Comparison of ENCODE assay signal across 8 cellular contexts in the genomic region with DNA sequence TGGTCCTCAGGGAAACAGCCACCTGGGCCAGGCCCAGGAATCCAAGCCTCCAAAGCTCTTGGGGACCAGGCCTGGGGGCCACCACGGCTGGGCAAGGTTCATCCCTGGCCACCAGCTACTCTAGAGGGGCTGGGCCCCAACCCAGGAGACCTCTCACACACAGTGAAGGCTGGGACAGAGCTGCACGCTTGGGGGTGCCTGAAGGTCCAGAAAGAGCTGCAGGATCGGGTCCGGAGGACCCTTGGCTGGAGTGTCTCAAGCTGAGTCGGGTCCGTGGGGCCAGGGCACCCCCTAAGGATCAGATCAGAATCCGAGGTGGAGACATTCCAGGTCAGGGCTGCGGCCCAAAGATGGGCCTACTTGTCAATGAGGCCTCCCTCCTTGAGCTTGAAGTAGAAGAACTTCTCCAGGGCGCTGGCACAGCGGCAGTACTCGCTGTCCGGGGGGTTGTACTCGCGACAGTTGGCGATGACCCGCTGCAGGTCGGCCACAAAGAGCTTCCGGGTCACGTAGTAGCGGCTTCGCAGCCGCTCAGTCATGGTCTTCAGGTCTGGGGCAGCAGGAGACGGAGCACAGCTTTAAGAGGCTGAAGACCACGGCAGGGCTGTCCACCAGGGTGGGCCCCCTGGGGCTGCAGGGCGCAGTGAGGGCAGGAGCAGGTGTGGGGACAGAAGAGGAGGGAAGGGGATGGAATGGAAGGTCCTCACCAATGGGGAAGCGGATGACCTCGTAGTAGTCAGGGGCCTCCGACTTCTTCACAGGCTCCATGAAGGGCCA. TPM values are rescaled to one million over a fixed set of nuclear protein-coding genes. Genes with fewer than 3 reads are reported as not detected.
DNase-seq lines count a peak whose midpoint lies in the region; ATAC-seq and TF ChIP-seq lines count a peak whose summit lies in the region.

No MANE protein-coding gene starts in this region.

- peak overlapping the region; percentile 92 for H3K27ac Mint-ChIP-seq in activated naive CD4-positive, alpha-beta T cell treated with anti-CD3 and anti-CD28 coated beads for 36 hours
- peak overlapping the region; percentile 21 for H3K27ac Mint-ChIP-seq in memory B cell

- H3K9me3 ChIP-seq in adipocyte (ENCODE audit: control insufficient read depth, low read length) (no peaks in the 10 kb centered on the region), tibial artery (no peaks in the 10 kb centered on the region)

- H3K9me3 Mint-ChIP-seq in activated naive CD4-positive, alpha-beta T cell treated with anti-CD3 and anti-CD28 coated beads for 36 hours: no peaks in the 10 kb centered on the region
- H3K9me3 Mint-ChIP-seq in memory B cell: no peaks in the 10 kb centered on the region

- intact Hi-C loops in activated naive CD4-positive, alpha-beta T cell treated with anti-CD3 and anti-CD28 coated beads for 36 hours (cut with micrococcal nuclease): loop anchor here (2.0 to 10.0 kb wide), 3 partner anchors 41 to 564 kb away; a partner anchor contains a TSS
- intact Hi-C loops in tibial artery (cut with DNase I; ENCODE audit: low total_unique reads): loop anchor here (10.0 kb wide), 1 partner anchor 149 kb away; a partner anchor contains a TSS

- peak overlapping the region; percentile 84 to 91 for H3K27ac ChIP-seq in tibial artery

- no peak overlapping the region for H3K4me3 Mint-ChIP-seq in activated naive CD4-positive, alpha-beta T cell treated with anti-CD3 and anti-CD28 coated beads for 36 hours
- H3K4me3 Mint-ChIP-seq in memory B cell: no peak overlapping the region

- no peak for TF ChIP-seq CTCF in tibial artery (IDR thresholded peaks at IDR 0.05)

- CTCF ChIA-PET in activated naive CD4-positive, alpha-beta T cell treated with anti-CD3 and anti-CD28 coated beads for 36 hours (lab: Charles Lee): interaction anchor here (0.6 to 4.3 kb wide), 15 partner anchors 10 to 293 kb away, joined by 3 to 38 read pairs (median 4); a partner anchor contains a TSS

- H3K27me3 Mint-ChIP-seq in activated naive CD4-positive, alpha-beta T cell treated with anti-CD3 and anti-CD28 coated beads for 36 hours (ENCODE audit: low read depth): no peaks in the 10 kb centered on the region
- no peaks in the 10 kb centered on the region for H3K27me3 Mint-ChIP-seq in memory B cell

- no peak overlapping the region for H3K4me3 ChIP-seq in adipocyte (ENCODE audit: low read length)
- H3K4me3 ChIP-seq in tibial artery: no peak overlapping the region

- H3K4me1 ChIP-seq in adipocyte (ENCODE audit: control insufficient read depth, insufficient read depth, low read length) (peaks cover 13% of the 10 kb centered on the region), tibial artery (peaks cover 0 to 25% (median 12%) of the 10 kb centered on the region in 4 donors)

- H3K36me3 Mint-ChIP-seq in activated naive CD4-positive, alpha-beta T cell treated with anti-CD3 and anti-CD28 coated beads for 36 hours (ENCODE audit: low read depth): peaks cover 32% of the 10 kb centered on the region
- H3K36me3 Mint-ChIP-seq in memory B cell: peaks cover 14% of the 10 kb centered on the region

- peaks cover 14% of the 10 kb centered on the region for H3K36me3 ChIP-seq in adipocyte (ENCODE audit: control insufficient read depth, insufficient read depth, low read length, severe bottlenecking)
- H3K36me3 ChIP-seq in tibial artery: peaks cover 7 to 41% (median 9%) of the 10 kb centered on the region in 3 donors

- H3K9ac ChIP-seq in adipocyte (ENCODE audit: low read length): peak overlapping the region; percentile 88

- DNase-seq in activated naive CD4-positive, alpha-beta T cell treated with anti-CD3 and anti-CD28 coated beads for 36 hours: no peak
- no peak for DNase-seq in activated naive CD4-positive, alpha-beta T cell (lab: John Stamatoyannopoulos, UW)
- DNase-seq in adipocyte (ENCODE audit: low read depth) (no peak), memory B cell (ENCODE audit: low spot score in 2 of 2) (no peak), tibial artery (no peak), glomerular visceral epithelial cell (ENCODE audit: extremely low spot score) (no peak), hepatic stellate cell (ENCODE audit: low spot score) (no peak)

- no peak for ATAC-seq in memory B cell (ENCODE audit: low read depth)
- no peak for ATAC-seq in HG02798 (IDR thresholded peaks at IDR 0.05; ENCODE audit: poor library complexity, unreplicated experiment)

- H3K27me3 ChIP-seq in adipocyte (replicated peaks; ENCODE audit: control insufficient read depth, insufficient read depth, low read length) (no peaks in the 10 kb centered on the region), tibial artery (no peaks in the 10 kb centered on the region)

- peaks cover 31% of the 10 kb centered on the region for H3K4me1 Mint-ChIP-seq in activated naive CD4-positive, alpha-beta T cell treated with anti-CD3 and anti-CD28 coated beads for 36 hours (ENCODE audit: low read depth)
- peaks cover 39% of the 10 kb centered on the region for H3K4me1 Mint-ChIP-seq in memory B cell

RNA-seq across cellular contexts. Expression of a gene that starts 1.0 kb away (rescaled TPM):
- 10 to 100 TPM; 44.4 to 46.3 TPM for total RNA-seq in activated naive CD4-positive, alpha-beta T cell treated with anti-CD3 and anti-CD28 coated beads for 36 hours

RNA-seq across cellular contexts. Expression of a gene that starts 7.7 kb away (rescaled TPM):
- 10 to 100 TPM; 57.3 to 59.0 TPM for total RNA-seq in activated naive CD4-positive, alpha-beta T cell treated with anti-CD3 and anti-CD28 coated beads for 36 hours

RNA-seq across cellular contexts. Expression of a gene that starts 9.1 kb away (rescaled TPM):
- not detected for total RNA-seq in activated naive CD4-positive, alpha-beta T cell treated with anti-CD3 and anti-CD28 coated beads for 36 hours

RNA-seq across cellular contexts. Expression of a gene that starts 15.2 kb away (rescaled TPM):
- under 1 TPM; 0.36 to 0.77 TPM for total RNA-seq in activated naive CD4-positive, alpha-beta T cell treated with anti-CD3 and anti-CD28 coated beads for 36 hours

RNA-seq across cellular contexts. Expression of a gene that starts 41.3 kb away (rescaled TPM):
- 10 to 100 TPM; 32.5 to 36.6 TPM for total RNA-seq in activated naive CD4-positive, alpha-beta T cell treated with anti-CD3 and anti-CD28 coated beads for 36 hours
